ENCODE assay signal across 2 cellular contexts in genomic region chr15:40739854-40740253, GRCh38.
TF ChIP-seq lines count a peak whose summit lies in the region.

No MANE protein-coding gene starts in this region.

TF ChIP-seq in SK-N-SH, 30 proteins besides CTCF, POLR2A, EP300 and RAD21:
- TF ChIP-seq ZBTB33 (IDR thresholded peaks at IDR 0.05; ENCODE audit: borderline replicate concordance, low read depth) (no peak), JUND (IDR thresholded peaks at IDR 0.05) (no peak), FOSL2 (IDR thresholded peaks at IDR 0.05; ENCODE audit: borderline replicate concordance, low read depth) (no peak), MXI1 (IDR thresholded peaks at IDR 0.05; ENCODE audit: low read depth, low read length) (no peak), FOXM1 (IDR thresholded peaks at IDR 0.05; ENCODE audit: low read depth) (no peak), MEF2A (IDR thresholded peaks at IDR 0.05; ENCODE audit: borderline replicate concordance, low read depth) (no peak), FOXJ3 (CRISPR knock-in tag; IDR thresholded peaks at IDR 0.05) (no peak), POLR2AphosphoS5 (IDR thresholded peaks at IDR 0.05; ENCODE audit: low read depth, low read length) (no peak), RCOR1 (IDR thresholded peaks at IDR 0.05; ENCODE audit: low read length) (no peak), SIN3A (IDR thresholded peaks at IDR 0.05; ENCODE audit: borderline replicate concordance, low read depth, low read length) (no peak), PBX3 (IDR thresholded peaks at IDR 0.05) (no peak), TEAD4 (IDR thresholded peaks at IDR 0.05; ENCODE audit: borderline replicate concordance, insufficient read depth) (no peak), RXRA (IDR thresholded peaks at IDR 0.05; ENCODE audit: borderline replicate concordance, low read depth) (no peak), CHD2 (IDR thresholded peaks at IDR 0.05; ENCODE audit: low read length, partially characterized antibody) (no peak), TAF1 (IDR thresholded peaks at IDR 0.05; ENCODE audit: borderline replicate concordance, low read depth, low read length) (no peak), GABPA (IDR thresholded peaks at IDR 0.05; ENCODE audit: low read depth) (no peak), GATA2 (CRISPR knock-in tag; IDR thresholded peaks at IDR 0.05) (no peak), EZH2phosphoT487 (IDR thresholded peaks at IDR 0.05; ENCODE audit: borderline replicate concordance, low read depth) (no peak)

TF ChIP-seq in SK-N-SH treated with all-trans-retinoic acid at 6 μM for 48 hours, 23 proteins besides CTCF, POLR2A, EP300 and RAD21 (continued from another document):
- no peak for TF ChIP-seq TSHZ2 (CRISPR knock-in tag; IDR thresholded peaks at IDR 0.05)
- TF ChIP-seq CSRNP3 (CRISPR knock-in tag; IDR thresholded peaks at IDR 0.05) = no peak
- no peak for TF ChIP-seq BACH2 (CRISPR knock-in tag; IDR thresholded peaks at IDR 0.05; ENCODE audit: borderline replicate concordance)
- TF ChIP-seq RARB (CRISPR knock-in tag; IDR thresholded peaks at IDR 0.05) = no peak
- TF ChIP-seq PPARA (CRISPR knock-in tag; IDR thresholded peaks at IDR 0.05; ENCODE audit: borderline replicate concordance) = no peak
- TF ChIP-seq ISL1 (CRISPR knock-in tag; IDR thresholded peaks at IDR 0.05) = no peak
- no peak for TF ChIP-seq ZNF8 (CRISPR knock-in tag; IDR thresholded peaks at IDR 0.05)
- TF ChIP-seq CREB5 (CRISPR knock-in tag; IDR thresholded peaks at IDR 0.05; ENCODE audit: low read depth) = no peak
- no peak for TF ChIP-seq ARNTL (CRISPR knock-in tag; IDR thresholded peaks at IDR 0.05; ENCODE audit: borderline replicate concordance, low read depth)
- TF ChIP-seq TCF4 (CRISPR knock-in tag; IDR thresholded peaks at IDR 0.05; ENCODE audit: borderline replicate concordance) = no peak
- TF ChIP-seq ZFP3 (CRISPR knock-in tag; IDR thresholded peaks at IDR 0.05) = no peak
- no peak for TF ChIP-seq ZC3H10 (CRISPR knock-in tag; IDR thresholded peaks at IDR 0.05)
- no peak for TF ChIP-seq GLIS3 (CRISPR knock-in tag; IDR thresholded peaks at IDR 0.05)
